ENCODE assay signal across 12 cellular contexts in the genomic region with DNA sequence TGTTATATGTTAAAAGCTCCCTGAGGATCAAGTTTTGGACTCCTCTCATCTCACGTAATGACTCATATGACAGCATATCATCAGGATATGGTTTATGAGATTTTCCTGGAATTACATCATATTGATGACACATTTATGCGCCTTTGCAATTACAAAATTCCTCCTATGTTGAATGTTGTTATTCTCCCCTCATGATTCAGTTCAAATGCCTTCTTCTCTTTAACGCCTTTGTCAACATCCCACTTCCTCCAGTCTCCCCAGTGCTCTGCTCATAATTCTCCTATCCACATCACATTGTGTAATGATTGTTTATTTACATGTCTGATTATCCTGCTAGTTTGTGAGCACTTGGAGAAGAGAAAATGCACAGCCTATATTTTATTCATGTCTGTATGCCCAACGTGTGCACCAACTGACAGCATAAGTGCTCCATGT.
DNase-seq lines count a peak whose midpoint lies in the region; ATAC-seq and FAIRE-seq lines count a peak whose summit lies in the region.
"Had no signal": no experiment of that assay in that cellular context is flagged by ENCODE, and none has a peak within 500 bp of the region (broad histone marks: within the 10 kb centered on the region; RNA-seq: fewer than 3 reads in every experiment).

No MANE protein-coding gene starts in this region.

- ATAC-seq in HG03108 (IDR thresholded peaks at IDR 0.05; ENCODE audit: unreplicated experiment): no peak

- FAIRE-seq in endometrium (lab: Jason Lieb, UNC): peak; percentile 45

- DNase-seq in GM04503 (ENCODE audit: low read depth) (peak; percentile 97), NOMO-1 treated with DMSO at 0.1 percent for 48 hours (lab: John Stamatoyannopoulos, UW; ENCODE audit: unreplicated experiment) (peak; percentile 43), renal cortical epithelial cell (ENCODE audit: low read depth) (peak; percentile 62), NCI-H2171 treated with DMSO at 0.1 percent for 48 hours (lab: John Stamatoyannopoulos, UW) (no peak), epidermal melanocyte (ENCODE audit: insufficient read length, low spot score) (no peak), D341Med (ENCODE audit: low spot score) (no peak)
- DNase-seq: activated CD4-positive, alpha-beta memory T cell treated with anti-CD3 and anti-CD28 coated beads for 36 hours; effector CD4-positive, alpha-beta T cell; naive B cell; NCI-H187 had no signal

Comparison
In these comparisons a context has a peak if more than half of its experiments do, and no peak if none do; other contexts are left out.
1. DNase-seq: peak in GM04503 (single experiment), NOMO-1 treated with DMSO at 0.1 percent for 48 hours (single experiment) and renal cortical epithelial cell (single experiment); none in NCI-H2171 treated with DMSO at 0.1 percent for 48 hours (single experiment), epidermal melanocyte (single experiment) and D341Med (single experiment).